Comparison of ENCODE assay signal across 9 cellular contexts in genomic region chr3:145094355-145094941, GRCh38.
DNase-seq lines count a peak whose midpoint lies in the region; ATAC-seq and TF ChIP-seq lines count a peak whose summit lies in the region.
"Had no signal": no experiment of that assay in that cellular context is flagged by ENCODE, and none has a peak within 500 bp of the region (broad histone marks: within the 10 kb centered on the region; RNA-seq: fewer than 3 reads in every experiment).

No MANE protein-coding gene starts in this region.

- intact Hi-C loops in stomach (cut with DNase I; ENCODE audit: low total_unique reads), result no loop called here
- intact Hi-C loops in activated CD4-positive, alpha-beta memory T cell treated with anti-CD3 and anti-CD28 coated beads for 36 hours (cut with micrococcal nuclease), result no loop called here

- no peaks in the 10 kb centered on the region for H3K36me3 Mint-ChIP-seq in activated CD4-positive, alpha-beta memory T cell treated with anti-CD3 and anti-CD28 coated beads for 36 hours

- POLR2A ChIA-PET in activated CD4-positive, alpha-beta memory T cell treated with anti-CD3 and anti-CD28 coated beads for 36 hours (lab: Charles Lee), result no interaction called here

- no peaks in the 10 kb centered on the region for H3K27me3 ChIP-seq in stomach

- no peak overlapping the region for H3K4me3 ChIP-seq in HFF-Myc (replicated peaks; ENCODE audit: low read depth, low read length)
- H3K4me3 ChIP-seq in stomach, result no peak overlapping the region

- peak; percentile 90 for ATAC-seq in GM18508 (IDR thresholded peaks at IDR 0.05; ENCODE audit: insufficient read depth, unreplicated experiment)

- no peaks in the 10 kb centered on the region for H3K27me3 Mint-ChIP-seq in activated CD4-positive, alpha-beta memory T cell treated with anti-CD3 and anti-CD28 coated beads for 36 hours

- TF ChIP-seq CTCF in HFF-Myc (IDR thresholded peaks at IDR 0.05; ENCODE audit: low read depth, low read length, missing control alignments) (no peak), stomach (IDR thresholded peaks at IDR 0.05) (no peak)

- H3K4me3 Mint-ChIP-seq in activated CD4-positive, alpha-beta memory T cell treated with anti-CD3 and anti-CD28 coated beads for 36 hours, result no peak overlapping the region
- H3K4me3 Mint-ChIP-seq: T-helper 1 cell treated with Interleukin-12 subunit alpha and Interleukin-12 subunit beta and Interleukin-4 antibody, amounts not matched to agents 30 μg/mL and 1 μg/mL, for 36 hours had no signal

- H3K9me3 ChIP-seq in stomach, result no peaks in the 10 kb centered on the region

- H3K9me3 Mint-ChIP-seq in activated CD4-positive, alpha-beta memory T cell treated with anti-CD3 and anti-CD28 coated beads for 36 hours, result no peaks in the 10 kb centered on the region
- H3K9me3 Mint-ChIP-seq: T-helper 1 cell treated with Interleukin-12 subunit alpha and Interleukin-12 subunit beta and Interleukin-4 antibody, amounts not matched to agents 30 μg/mL and 1 μg/mL, for 36 hours had no signal

- H3K4me1 ChIP-seq in stomach, result no peaks in the 10 kb centered on the region

- no peak for TF ChIP-seq EP300 in stomach (IDR thresholded peaks at IDR 0.05)

- H3K36me3 ChIP-seq in stomach, result no peaks in the 10 kb centered on the region

- H3K27ac ChIP-seq in stomach, result no peak overlapping the region

- no peak overlapping the region for H3K27ac Mint-ChIP-seq in activated CD4-positive, alpha-beta memory T cell treated with anti-CD3 and anti-CD28 coated beads for 36 hours
- H3K27ac Mint-ChIP-seq: T-helper 1 cell treated with Interleukin-12 subunit alpha and Interleukin-12 subunit beta and Interleukin-4 antibody, amounts not matched to agents 30 μg/mL and 1 μg/mL, for 36 hours had no signal

- peak; percentile 27 for DNase-seq in HFF-Myc (ENCODE audit: extremely low read depth, low read depth)
- peak; percentile 57 for DNase-seq in MV-4-11 (lab: John Stamatoyannopoulos, UW)
- peak; percentile 12 for DNase-seq in cerebellar cortex (ENCODE audit: low spot score)
- peak; percentile 43 for DNase-seq in smooth muscle cell of the brain vasculature (ENCODE audit: low read depth, low spot score)
- no peak for DNase-seq in stomach
- no peak for DNase-seq in activated CD4-positive, alpha-beta memory T cell treated with anti-CD3 and anti-CD28 coated beads for 36 hours
- no peak for DNase-seq in T-helper 1 cell

- CTCF ChIA-PET in activated CD4-positive, alpha-beta memory T cell treated with anti-CD3 and anti-CD28 coated beads for 36 hours (lab: Charles Lee), result no interaction called here

- WGBS in stomach, 5 donors, result 13 to 30% (median 20%) methylated on average over 3 of the region's 3 CpGs

- TF ChIP-seq POLR2A in stomach (IDR thresholded peaks at IDR 0.05), result no peak

- no peaks in the 10 kb centered on the region for H3K4me1 Mint-ChIP-seq in activated CD4-positive, alpha-beta memory T cell treated with anti-CD3 and anti-CD28 coated beads for 36 hours (ENCODE audit: low read depth)

Comparison
In these comparisons a context has a peak if more than half of its experiments do, and no peak if none do; other contexts are left out.
1. DNase-seq: peak in HFF-Myc (single experiment), MV-4-11 (single experiment), cerebellar cortex (single experiment) and smooth muscle cell of the brain vasculature (single experiment); none in stomach (single experiment), activated CD4-positive, alpha-beta memory T cell treated with anti-CD3 and anti-CD28 coated beads for 36 hours (single experiment) and T-helper 1 cell (0 of 5).